Comparison of ENCODE assay signal across 24 cellular contexts in genomic region chr2:182103531-182103930, GRCh38.
A peak's percentile ranks its signal among the peaks of the same experiment; 100 is the strongest.
DNase-seq lines count a peak whose midpoint lies in the region; ATAC-seq and TF ChIP-seq lines count a peak whose summit lies in the region.
"Had no signal": no experiment of that assay in that cellular context is flagged by ENCODE, and none has a peak within 500 bp of the region (broad histone marks: within the 10 kb centered on the region; RNA-seq: fewer than 3 reads in every experiment).

No MANE protein-coding gene starts in this region.

- DNase-seq in GM03348 (ENCODE audit: low spot score) (peak; percentile 5), fibroblast of pulmonary artery (ENCODE audit: low read depth) (peak; percentile 4), osteoblast (ENCODE audit: insufficient read length, low spot score, missing footprints) (peak; percentile 1), NCI-H2029 treated with DMSO at 0.1 percent for 48 hours (lab: John Stamatoyannopoulos, UW) (no peak), NCI-H748 (lab: John Stamatoyannopoulos, UW; ENCODE audit: unreplicated experiment) (no peak), mesenteric fat pad (ENCODE audit: low spot score) (no peak)
- DNase-seq in activated naive CD4-positive, alpha-beta T cell treated with anti-CD3 and anti-CD28 coated beads, Interleukin-2, amount 10 ng/mL, durations not matched to agents 7 days and 5 days, result no peak
- DNase-seq: activated CD4-positive, alpha-beta memory T cell treated with anti-CD3 and anti-CD28 coated beads for 36 hours; activated CD4-positive, CD25-positive, alpha-beta regulatory T cell; activated gamma-delta T cell treated with Interleukin-2 at 50 U/mL for 16 hours; activated T-cell treated with anti-CD3 and anti-CD28 coated beads for 4 hours; erythroblast; left ventricle myocardium superior; NCI-H1930; NCI-H446 treated with DMSO at 0.1 percent for 48 hours; occipital lobe; Peyer's patch; right lobe of liver; T-helper 9 cell had no signal

- H4K20me1 ChIP-seq in osteoblast (ENCODE audit: insufficient read depth, low read length), result no peaks in the 10 kb centered on the region

- H3K27ac ChIP-seq in osteoblast (ENCODE audit: low read depth, low read length), result no peak overlapping the region
- H3K27ac ChIP-seq: C4-2B, Peyer's patch, right lobe of liver, thoracic aorta had no signal

- no peaks in the 10 kb centered on the region for H3K79me2 ChIP-seq in osteoblast (ENCODE audit: insufficient read depth, low read length)

- TF ChIP-seq CTCF in fibroblast of pulmonary artery (IDR thresholded peaks at IDR 0.05; ENCODE audit: low read length, missing control alignments), result no peak
- TF ChIP-seq CTCF in osteoblast (IDR thresholded peaks at IDR 0.05; ENCODE audit: extremely low read depth, low read depth, low read length), result no peak

- H3K4me1 Mint-ChIP-seq in activated naive CD4-positive, alpha-beta T cell treated with anti-CD3 and anti-CD28 coated beads, Interleukin-2, amount 10 ng/mL, durations not matched to agents 7 days and 5 days, result no peaks in the 10 kb centered on the region

- H3K27me3 Mint-ChIP-seq in activated naive CD4-positive, alpha-beta T cell treated with anti-CD3 and anti-CD28 coated beads, Interleukin-2, amount 10 ng/mL, durations not matched to agents 7 days and 5 days, result no peaks in the 10 kb centered on the region
- H3K27me3 Mint-ChIP-seq: activated CD4-positive, alpha-beta memory T cell treated with anti-CD3 and anti-CD28 coated beads for 36 hours; dendritic cell treated with granulocyte-macrophage colony-stimulating factor and Interleukin-4, amounts not matched to agents 40 ng/mL and 50 ng/mL, for 4 days had no signal

- H3K4me3 ChIP-seq in fibroblast of pulmonary artery (replicated peaks; ENCODE audit: low read depth, low read length) (no peak overlapping the region), osteoblast (ENCODE audit: insufficient read depth, low read length) (no peak overlapping the region)
- H3K4me3 ChIP-seq: K562, Peyer's patch, right lobe of liver, thoracic aorta had no signal

- CTCF ChIA-PET in activated naive CD4-positive, alpha-beta T cell treated with anti-CD3 and anti-CD28 coated beads, Interleukin-2, amount 10 ng/mL, durations not matched to agents 7 days and 5 days (lab: Charles Lee), result no interaction called here

- H3K4me2 ChIP-seq in osteoblast (ENCODE audit: insufficient read depth, low read length), result no peak overlapping the region

- H3K36me3 Mint-ChIP-seq in activated naive CD4-positive, alpha-beta T cell treated with anti-CD3 and anti-CD28 coated beads, Interleukin-2, amount 10 ng/mL, durations not matched to agents 7 days and 5 days, result no peaks in the 10 kb centered on the region
- H3K36me3 Mint-ChIP-seq: activated CD4-positive, alpha-beta memory T cell treated with anti-CD3 and anti-CD28 coated beads for 36 hours had no signal

- no peak overlapping the region for H3K4me3 Mint-ChIP-seq in activated naive CD4-positive, alpha-beta T cell treated with anti-CD3 and anti-CD28 coated beads, Interleukin-2, amount 10 ng/mL, durations not matched to agents 7 days and 5 days
- H3K4me3 Mint-ChIP-seq: activated CD4-positive, alpha-beta memory T cell treated with anti-CD3 and anti-CD28 coated beads for 36 hours; dendritic cell treated with granulocyte-macrophage colony-stimulating factor and Interleukin-4, amounts not matched to agents 40 ng/mL and 50 ng/mL, for 4 days had no signal

- no peaks in the 10 kb centered on the region for H3K36me3 ChIP-seq in osteoblast (ENCODE audit: insufficient read depth, low read length)
- H3K36me3 ChIP-seq: Peyer's patch, right lobe of liver, thoracic aorta had no signal

- peak overlapping the region; percentile 3 for H2AFZ ChIP-seq in osteoblast (ENCODE audit: low read length)

- H3K9me3 Mint-ChIP-seq in activated naive CD4-positive, alpha-beta T cell treated with anti-CD3 and anti-CD28 coated beads, Interleukin-2, amount 10 ng/mL, durations not matched to agents 7 days and 5 days, result no peaks in the 10 kb centered on the region
- H3K9me3 Mint-ChIP-seq: activated CD4-positive, alpha-beta memory T cell treated with anti-CD3 and anti-CD28 coated beads for 36 hours; dendritic cell treated with granulocyte-macrophage colony-stimulating factor and Interleukin-4, amounts not matched to agents 40 ng/mL and 50 ng/mL, for 4 days had no signal

- no peaks in the 10 kb centered on the region for H3K27me3 ChIP-seq in osteoblast (ENCODE audit: insufficient read depth, low read length)
- H3K27me3 ChIP-seq: Peyer's patch, right lobe of liver had no signal

- H3K4me1 ChIP-seq in osteoblast (ENCODE audit: insufficient read depth, low read length), result no peaks in the 10 kb centered on the region
- H3K4me1 ChIP-seq: Peyer's patch, right lobe of liver had no signal

- no peak overlapping the region for H3K27ac Mint-ChIP-seq in activated naive CD4-positive, alpha-beta T cell treated with anti-CD3 and anti-CD28 coated beads, Interleukin-2, amount 10 ng/mL, durations not matched to agents 7 days and 5 days
- H3K27ac Mint-ChIP-seq: activated CD4-positive, alpha-beta memory T cell treated with anti-CD3 and anti-CD28 coated beads for 36 hours; dendritic cell treated with granulocyte-macrophage colony-stimulating factor and Interleukin-4, amounts not matched to agents 40 ng/mL and 50 ng/mL, for 4 days had no signal

- peak; percentile 35; the same call in 2 of the 3 replicates for ATAC-seq in SK-N-SH treated with all-trans-retinoic acid at 6 μM for 48 hours
- ATAC-seq: K562, left ventricle myocardium superior, right lobe of liver had no signal

- no peaks in the 10 kb centered on the region for H3K9me3 ChIP-seq in osteoblast (ENCODE audit: low read depth, low read length)
- H3K9me3 ChIP-seq: Peyer's patch, right lobe of liver, thoracic aorta had no signal

TF ChIP-seq in SK-N-SH treated with all-trans-retinoic acid at 6 μM for 48 hours, 23 proteins besides CTCF, POLR2A, EP300 and RAD21 (continues in another document):
- TF ChIP-seq GLIS3 (CRISPR knock-in tag; IDR thresholded peaks at IDR 0.05) (no peak), ZFP30 (CRISPR knock-in tag; IDR thresholded peaks at IDR 0.05) (no peak), TCF4 (CRISPR knock-in tag; IDR thresholded peaks at IDR 0.05; ENCODE audit: borderline replicate concordance) (no peak), SNAI2 (CRISPR knock-in tag; IDR thresholded peaks at IDR 0.05) (no peak), ZNF8 (CRISPR knock-in tag; IDR thresholded peaks at IDR 0.05) (no peak), ZNF565 (CRISPR knock-in tag; conservative IDR thresholded peaks at IDR 0.05; ENCODE audit: low read depth) (no peak), RARB (CRISPR knock-in tag; IDR thresholded peaks at IDR 0.05) (no peak), CREB5 (CRISPR knock-in tag; IDR thresholded peaks at IDR 0.05; ENCODE audit: low read depth) (no peak), CSRNP3 (CRISPR knock-in tag; IDR thresholded peaks at IDR 0.05) (no peak), ZFP3 (CRISPR knock-in tag; IDR thresholded peaks at IDR 0.05) (no peak), BACH2 (CRISPR knock-in tag; IDR thresholded peaks at IDR 0.05; ENCODE audit: borderline replicate concordance) (no peak), OSR1 (CRISPR knock-in tag; IDR thresholded peaks at IDR 0.05) (no peak), ZNF70 (CRISPR knock-in tag; IDR thresholded peaks at IDR 0.05) (no peak), ESRRG (CRISPR knock-in tag; IDR thresholded peaks at IDR 0.05) (no peak)
- TF ChIP-seq, protein P1, sequence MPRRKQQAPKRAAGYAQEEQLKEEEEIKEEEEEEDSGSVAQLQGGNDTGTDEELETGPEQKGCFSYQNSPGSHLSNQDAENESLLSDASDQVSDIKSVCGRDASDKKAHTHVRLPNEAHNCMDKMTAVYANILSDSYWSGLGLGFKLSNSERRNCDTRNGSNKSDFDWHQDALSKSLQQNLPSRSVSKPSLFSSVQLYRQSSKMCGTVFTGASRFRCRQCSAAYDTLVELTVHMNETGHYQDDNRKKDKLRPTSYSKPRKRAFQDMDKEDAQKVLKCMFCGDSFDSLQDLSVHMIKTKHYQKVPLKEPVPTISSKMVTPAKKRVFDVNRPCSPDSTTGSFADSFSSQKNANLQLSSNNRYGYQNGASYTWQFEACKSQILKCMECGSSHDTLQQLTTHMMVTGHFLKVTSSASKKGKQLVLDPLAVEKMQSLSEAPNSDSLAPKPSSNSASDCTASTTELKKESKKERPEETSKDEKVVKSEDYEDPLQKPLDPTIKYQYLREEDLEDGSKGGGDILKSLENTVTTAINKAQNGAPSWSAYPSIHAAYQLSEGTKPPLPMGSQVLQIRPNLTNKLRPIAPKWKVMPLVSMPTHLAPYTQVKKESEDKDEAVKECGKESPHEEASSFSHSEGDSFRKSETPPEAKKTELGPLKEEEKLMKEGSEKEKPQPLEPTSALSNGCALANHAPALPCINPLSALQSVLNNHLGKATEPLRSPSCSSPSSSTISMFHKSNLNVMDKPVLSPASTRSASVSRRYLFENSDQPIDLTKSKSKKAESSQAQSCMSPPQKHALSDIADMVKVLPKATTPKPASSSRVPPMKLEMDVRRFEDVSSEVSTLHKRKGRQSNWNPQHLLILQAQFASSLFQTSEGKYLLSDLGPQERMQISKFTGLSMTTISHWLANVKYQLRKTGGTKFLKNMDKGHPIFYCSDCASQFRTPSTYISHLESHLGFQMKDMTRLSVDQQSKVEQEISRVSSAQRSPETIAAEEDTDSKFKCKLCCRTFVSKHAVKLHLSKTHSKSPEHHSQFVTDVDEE (CRISPR knock-in tag; IDR thresholded peaks at IDR 0.05), result no peak

Comparison
In these comparisons a context has a peak if more than half of its experiments do, and no peak if none do; other contexts are left out.
1. DNase-seq: peak in GM03348 (single experiment), fibroblast of pulmonary artery (single experiment) and osteoblast (single experiment); none in NCI-H2029 treated with DMSO at 0.1 percent for 48 hours (single experiment), NCI-H748 (single experiment), activated naive CD4-positive, alpha-beta T cell treated with anti-CD3 and anti-CD28 coated beads, Interleukin-2, amount 10 ng/mL, durations not matched to agents 7 days and 5 days (single experiment) and mesenteric fat pad (single experiment).